20 cellular contexts compared by ENCODE assay signal in the genomic region with DNA sequence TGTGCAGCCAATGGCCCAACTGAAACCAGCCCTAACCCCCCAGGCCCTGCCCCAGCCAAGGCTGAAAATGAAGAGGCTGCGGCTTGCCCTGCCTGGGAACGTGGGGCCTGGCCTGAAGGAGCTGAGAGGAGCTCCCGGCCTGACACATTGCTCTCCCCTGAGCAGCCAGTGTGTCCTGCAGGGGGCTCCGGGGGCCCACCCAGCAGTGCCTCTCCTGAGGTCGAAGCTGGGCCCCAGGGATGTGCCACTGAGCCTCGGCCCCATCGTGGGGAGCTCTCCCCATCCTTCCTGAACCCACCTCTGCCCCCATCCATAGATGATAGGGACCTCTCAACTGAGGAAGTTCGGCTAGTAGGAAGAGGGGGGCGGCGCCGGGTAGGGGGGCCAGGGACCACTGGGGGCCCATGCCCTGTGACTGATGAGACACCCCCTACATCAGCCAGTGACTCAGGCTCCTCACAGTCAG. TPM values are rescaled to one million over a fixed set of nuclear protein-coding genes. Genes with fewer than 3 reads are reported as not detected.
A peak's percentile ranks its signal among the peaks of the same experiment; 100 is the strongest.
DNase-seq lines count a peak whose midpoint lies in the region; ATAC-seq, FAIRE-seq and TF ChIP-seq lines count a peak whose summit lies in the region.
"Had no signal": no experiment of that assay in that cellular context is flagged by ENCODE, and none has a peak within 500 bp of the region (broad histone marks: within the 10 kb centered on the region; RNA-seq: fewer than 3 reads in every experiment).

No MANE protein-coding gene starts in this region.

- POLR2A ChIA-PET in K562 (lab: Yijun Ruan, JAX) = interaction anchor here (1.4 to 4.5 kb wide), 4 partner anchors 8 to 21 kb away, joined by 3 to 63 read pairs (median 7); a partner anchor contains a TSS

- peaks cover 7% of the 10 kb centered on the region for H3K9me1 ChIP-seq in K562 (ENCODE audit: control insufficient read depth, insufficient read depth, low read length)

- H3K9ac ChIP-seq in DND-41 (ENCODE audit: low read depth, low read length) (no peak overlapping the region), K562 (ENCODE audit: insufficient read depth in 1 of 2, low read depth in 2 of 2, low read length in 2 of 2) (peak overlapping the region in 1 of 2 experiments; percentile 31; a peak in 1 of 4 replicates)

- no peak for TF ChIP-seq CTCF in DND-41 (IDR thresholded peaks at IDR 0.05; ENCODE audit: borderline replicate concordance, extremely low read depth, low read length, poor library complexity, severe bottlenecking)
- no peak for TF ChIP-seq CTCF in K562 (IDR thresholded peaks at IDR 0.05 in 2 of 3, conservative IDR thresholded peaks at IDR 0.05 in 1 of 3; ENCODE audit: insufficient read depth in 2 of 3, low read depth in 1 of 3, low read length in 3 of 3)
- TF ChIP-seq CTCF in sigmoid colon (IDR thresholded peaks at IDR 0.05) = no peak
- TF ChIP-seq CTCF in left ventricle myocardium inferior (IDR thresholded peaks at IDR 0.05; ENCODE audit: borderline replicate concordance) = no peak

- in situ Hi-C loops in K562 (cut with MboI) = no loop called here

- ATAC-seq in DND-41 (ENCODE audit: insufficient read depth, low read depth) = 0 out of 3 replicates have a peak, but pooled peaks have one; percentile 4
- ATAC-seq in K562 = no peak
- ATAC-seq: GM23338, HCT116 had no signal

- H3K27me3 ChIP-seq in DND-41 (ENCODE audit: insufficient read depth, low read length, poor library complexity) (no peaks in the 10 kb centered on the region), K562 (ENCODE audit: control insufficient read depth in 2 of 2, insufficient read depth in 2 of 2, low read length in 2 of 2) (no peaks in the 10 kb centered on the region), sigmoid colon (no peaks in the 10 kb centered on the region), left ventricle myocardium inferior (ENCODE audit: low read depth) (no peaks in the 10 kb centered on the region)

- H3K4me3 ChIP-seq in DND-41 (ENCODE audit: low read depth in 1 of 2, low read length in 2 of 2) (no peak overlapping the region), K562 (no peak overlapping the region), sigmoid colon (no peak overlapping the region), left ventricle myocardium inferior (no peak overlapping the region)
- H3K4me3 ChIP-seq: GM23338 had no signal

- no peak overlapping the region for H3K27ac ChIP-seq in DND-41 (ENCODE audit: low read length)
- no peak overlapping the region for H3K27ac ChIP-seq in K562 (ENCODE audit: extremely low read depth, low read depth, low read length)
- no peak overlapping the region for H3K27ac ChIP-seq in sigmoid colon
- H3K27ac ChIP-seq in left ventricle myocardium inferior (replicated peaks) = no peak overlapping the region
- H3K27ac ChIP-seq: C4-2B, HL-60 had no signal

- H2AFZ ChIP-seq in DND-41 (ENCODE audit: low read depth, low read length) (no peak overlapping the region), K562 (ENCODE audit: low read depth, low read length) (no peak overlapping the region)
- H2AFZ ChIP-seq: GM23338 had no signal

- intact Hi-C loops in K562 (cut with micrococcal nuclease) = no loop called here
- intact Hi-C loops in sigmoid colon (cut with DNase I) = no loop called here
- intact Hi-C loops in left ventricle myocardium inferior (cut with micrococcal nuclease) = no loop called here

- H3K9me3 ChIP-seq in DND-41 (ENCODE audit: insufficient read depth, low read length, severe bottlenecking) = no peaks in the 10 kb centered on the region
- no peaks in the 10 kb centered on the region for H3K9me3 ChIP-seq in K562 (replicated peaks; ENCODE audit: control insufficient read depth, insufficient read depth, low read depth, low read length)
- H3K9me3 ChIP-seq in sigmoid colon = no peaks in the 10 kb centered on the region
- H3K9me3 ChIP-seq in left ventricle myocardium inferior (replicated peaks) = no peaks in the 10 kb centered on the region
- H3K9me3 ChIP-seq: Caco-2 had no signal

- no peak for TF ChIP-seq RAD21 in K562 (CRISPR knock-in tag; conservative IDR thresholded peaks at IDR 0.05 in 1 of 2, IDR thresholded peaks at IDR 0.05 in 1 of 2)

- H3K4me1 ChIP-seq in DND-41 (ENCODE audit: insufficient read depth, low read length) (no peaks in the 10 kb centered on the region), K562 (replicated peaks in 1 of 2; ENCODE audit: control insufficient read depth in 2 of 2, insufficient read depth in 2 of 2, low read length in 2 of 2) (peaks cover 4 to 12% of the 10 kb centered on the region in 2 experiments; a peak in 3 of 5 replicates), sigmoid colon (peaks cover 0 to 9% (median 0%) of the 10 kb centered on the region in 4 donors), left ventricle myocardium inferior (peaks cover 4% of the 10 kb centered on the region)
- H3K4me1 ChIP-seq: Caco-2 had no signal

- CTCF ChIA-PET in K562 (lab: Yijun Ruan, JAX; ENCODE audit: low intra/inter-chr PET ratio) = no interaction called here

- H3K79me2 ChIP-seq in DND-41 (ENCODE audit: insufficient read depth, low read length) (peaks cover 7% of the 10 kb centered on the region; the same call in 1 of the 2 replicates), K562 (ENCODE audit: control insufficient read depth, insufficient read depth, low read length) (no peaks in the 10 kb centered on the region)

- DNase-seq in DND-41 = no peak
- no peak for DNase-seq in K562 (ENCODE audit: extremely low read depth in 1 of 4, low spot score in 3 of 4)
- peak; percentile 82 for DNase-seq in mesenteric fat pad (ENCODE audit: low spot score)
- DNase-seq in sigmoid colon = peak; percentile 54
- DNase-seq in NCI-H2107 treated with DMSO at 0.1 percent for 48 hours (lab: John Stamatoyannopoulos, UW; ENCODE audit: unreplicated experiment) = no peak
- no peak for DNase-seq in NCI-H2029 treated with DMSO at 0.1 percent for 48 hours (lab: John Stamatoyannopoulos, UW)
- DNase-seq in left ventricle myocardium inferior = no peak
- DNase-seq: Caco-2; CD4-positive, alpha-beta T cell; GDM1; HFFc6; IMR-90 had no signal

- TF ChIP-seq POLR2A in K562 (conservative IDR thresholded peaks at IDR 0.05) = no peak
- TF ChIP-seq POLR2A in sigmoid colon (IDR thresholded peaks at IDR 0.05) = no peak

- H4K20me1 ChIP-seq in DND-41 (ENCODE audit: insufficient read depth, low read length) (peaks cover 38% of the 10 kb centered on the region; the same call in 1 of the 2 replicates), K562 (replicated peaks; ENCODE audit: control insufficient read depth, insufficient read depth, low read length) (peaks cover 5% of the 10 kb centered on the region; the same call in 1 of the 2 replicates)

- WGBS in K562 (ENCODE audit: insufficient coverage, low coverage, missing lambda C conversion rate) = 85% methylated on average over 10 of the region's 11 CpGs
- WGBS in sigmoid colon, 2 donors = 88 to 91% methylated on average over 11 of the region's 11 CpGs

- no peak for FAIRE-seq in K562 (lab: Jason Lieb, UNC)
- FAIRE-seq: D721Med, GM12892, GM18507, H54 had no signal

- no peak for TF ChIP-seq EP300 in K562 (IDR thresholded peaks at IDR 0.05; ENCODE audit: low read length)
- no peak for TF ChIP-seq EP300 in sigmoid colon (IDR thresholded peaks at IDR 0.05)

- peaks cover 71% of the 10 kb centered on the region for H3K36me3 ChIP-seq in DND-41 (ENCODE audit: insufficient read depth, low read length)
- H3K36me3 ChIP-seq in K562 (ENCODE audit: control insufficient read depth, insufficient read depth, low read length) = peaks cover 30% of the 10 kb centered on the region; the same call in 2 of the 3 replicates
- H3K36me3 ChIP-seq in sigmoid colon = peaks cover 14 to 64% (median 23%) of the 10 kb centered on the region in 4 donors
- peaks cover 13% of the 10 kb centered on the region for H3K36me3 ChIP-seq in left ventricle myocardium inferior

- no TSS peak for BruUV-seq in K562 (replicated peaks; lab: Mats Ljungman, UMichigan)

- H3K4me2 ChIP-seq in DND-41 (ENCODE audit: insufficient read depth, low read length) (no peak overlapping the region), K562 (ENCODE audit: insufficient read depth, low read length) (no peak overlapping the region)
- H3K4me2 ChIP-seq: GM23338 had no signal

RNA-seq across cellular contexts. Expression of a gene that starts 11.2 kb away (rescaled TPM):
- total RNA-seq in K562 (2011; cell fraction: chromatin; rRNA removed; ENCODE audit: low replicate concordance) = 17.4 and 19.7 TPM in 2 replicates
- 13.9 and 17.8 TPM in 2 replicates for total RNA-seq in K562 (2011; cell fraction: nucleolus; rRNA removed)
- total RNA-seq in K562 (2011; cell fraction: nucleoplasm; rRNA removed) = 14.8 and 16.3 TPM in 2 replicates
- total RNA-seq in K562 (2014; rRNA removed) (9.4 and 11.8 TPM in 2 replicates), K562 (2014; rRNA removed; fragmentation: Illumina TruSeq; extraction: Trizol) (6.9 and 7.3 TPM in 2 replicates), K562 (2015; rRNA removed; fragmentation: Illumina TruSeq; extraction: Trizol) (7.6 and 9.0 TPM in 2 replicates), K562 (2021) (18.6 and 20.3 TPM in 2 replicates), mesenteric fat pad (13.8 TPM), sigmoid colon (10 to 100 TPM; 25.2 to 61.2 (median 32.3) TPM), left ventricle myocardium inferior (56.0 TPM)
- polyA plus RNA-seq in K562 (2011; rRNA removed) (4.3 and 7.0 TPM in 2 replicates), K562 (2014; fragmentation: Illumina TruSeq; extraction: Trizol) (12.5 and 13.4 TPM in 2 replicates), K562 (2014; fragmentation: Nextera tagmentation; extraction: Ambion mirVana) (1 to 10 TPM; 2.0 to 5.6 TPM), K562 (2014; rRNA removed) (4.4 and 4.7 TPM in 2 replicates), sigmoid colon (1 to 10 TPM in 2 of 3 donors, under 1 TPM in 1; 0.23 to 4.8 (median 1.2) TPM)
- 3.9 and 5.2 TPM in 2 replicates for polyA plus RNA-seq in K562 (2011; cell fraction: cytosol; rRNA removed)
- polyA plus RNA-seq in K562 (2011; cell fraction: nucleus; rRNA removed) = 4.0 and 5.8 TPM in 2 replicates
- 8.2 and 17.3 TPM in 2 replicates for polyA plus RNA-seq in K562 (2012)
- polyA minus RNA-seq in K562 (2011; rRNA and poly(A)+ RNA removed) = 18.8 and 20.5 TPM in 2 replicates
- 21.0 and 24.4 TPM in 2 replicates for polyA minus RNA-seq in K562 (2011; cell fraction: cytosol; rRNA and poly(A)+ RNA removed)
- 7.3 and 9.3 TPM in 2 replicates for polyA minus RNA-seq in K562 (2011; cell fraction: nucleus; rRNA and poly(A)+ RNA removed)

RNA-seq across cellular contexts. Expression of a gene that starts 35.6 kb away (rescaled TPM):
- total RNA-seq in K562 (2011; cell fraction: chromatin; rRNA removed; ENCODE audit: low replicate concordance) = 87.9 and 206 TPM in 2 replicates
- total RNA-seq in K562 (2011; cell fraction: nucleolus; rRNA removed) = 50.7 and 55.4 TPM in 2 replicates
- 69.3 and 81.3 TPM in 2 replicates for total RNA-seq in K562 (2011; cell fraction: nucleoplasm; rRNA removed)
- 30.9 and 31.3 TPM in 2 replicates for total RNA-seq in K562 (2014; rRNA removed)
- 37.6 and 38.1 TPM in 2 replicates for total RNA-seq in K562 (2014; rRNA removed; fragmentation: Illumina TruSeq; extraction: Trizol)
- 34.5 and 38.5 TPM in 2 replicates for total RNA-seq in K562 (2015; rRNA removed; fragmentation: Illumina TruSeq; extraction: Trizol)
- total RNA-seq in K562 (2021) = 32.8 and 32.9 TPM in 2 replicates
- polyA plus RNA-seq in K562 (2011; rRNA removed) = 58.1 and 63.3 TPM in 2 replicates
- polyA plus RNA-seq in K562 (2011; cell fraction: cytosol; rRNA removed) = 21.5 and 33.6 TPM in 2 replicates
- 80.2 and 82.6 TPM in 2 replicates for polyA plus RNA-seq in K562 (2011; cell fraction: nucleus; rRNA removed)
- polyA plus RNA-seq in K562 (2012) = 24.7 and 25.9 TPM in 2 replicates
- polyA plus RNA-seq in K562 (2014; fragmentation: Illumina TruSeq; extraction: Trizol) = 26.7 and 29.6 TPM in 2 replicates
- 1 to 10 TPM; 5.7 to 6.3 TPM for polyA plus RNA-seq in K562 (2014; fragmentation: Nextera tagmentation; extraction: Ambion mirVana)
- 22.6 and 23.2 TPM in 2 replicates for polyA plus RNA-seq in K562 (2014; rRNA removed)
- 114 and 126 TPM in 2 replicates for polyA minus RNA-seq in K562 (2011; rRNA and poly(A)+ RNA removed)
- 37.3 and 40.7 TPM in 2 replicates for polyA minus RNA-seq in K562 (2011; cell fraction: cytosol; rRNA and poly(A)+ RNA removed)
- polyA minus RNA-seq in K562 (2011; cell fraction: nucleus; rRNA and poly(A)+ RNA removed) = 56.7 and 78.5 TPM in 2 replicates
- 44.8 TPM for total RNA-seq in mesenteric fat pad
- total RNA-seq in sigmoid colon = 10 to 100 TPM; 38.3 to 63.4 (median 41.1) TPM
- polyA plus RNA-seq in sigmoid colon = 10 to 100 TPM in 1 of 3 donors, 1 to 10 TPM in 2; 1.8 to 13.5 (median 6.6) TPM
- total RNA-seq in left ventricle myocardium inferior = 28.6 TPM

Comparison
In these comparisons a context has a peak if more than half of its experiments do, and no peak if none do; other contexts are left out.
1. DNase-seq: peak in mesenteric fat pad (single experiment) and sigmoid colon (single experiment); none in DND-41 (single experiment), K562 (0 of 4), NCI-H2107 treated with DMSO at 0.1 percent for 48 hours (single experiment), NCI-H2029 treated with DMSO at 0.1 percent for 48 hours (single experiment) and left ventricle myocardium inferior (single experiment).